In the genomic region with DNA sequence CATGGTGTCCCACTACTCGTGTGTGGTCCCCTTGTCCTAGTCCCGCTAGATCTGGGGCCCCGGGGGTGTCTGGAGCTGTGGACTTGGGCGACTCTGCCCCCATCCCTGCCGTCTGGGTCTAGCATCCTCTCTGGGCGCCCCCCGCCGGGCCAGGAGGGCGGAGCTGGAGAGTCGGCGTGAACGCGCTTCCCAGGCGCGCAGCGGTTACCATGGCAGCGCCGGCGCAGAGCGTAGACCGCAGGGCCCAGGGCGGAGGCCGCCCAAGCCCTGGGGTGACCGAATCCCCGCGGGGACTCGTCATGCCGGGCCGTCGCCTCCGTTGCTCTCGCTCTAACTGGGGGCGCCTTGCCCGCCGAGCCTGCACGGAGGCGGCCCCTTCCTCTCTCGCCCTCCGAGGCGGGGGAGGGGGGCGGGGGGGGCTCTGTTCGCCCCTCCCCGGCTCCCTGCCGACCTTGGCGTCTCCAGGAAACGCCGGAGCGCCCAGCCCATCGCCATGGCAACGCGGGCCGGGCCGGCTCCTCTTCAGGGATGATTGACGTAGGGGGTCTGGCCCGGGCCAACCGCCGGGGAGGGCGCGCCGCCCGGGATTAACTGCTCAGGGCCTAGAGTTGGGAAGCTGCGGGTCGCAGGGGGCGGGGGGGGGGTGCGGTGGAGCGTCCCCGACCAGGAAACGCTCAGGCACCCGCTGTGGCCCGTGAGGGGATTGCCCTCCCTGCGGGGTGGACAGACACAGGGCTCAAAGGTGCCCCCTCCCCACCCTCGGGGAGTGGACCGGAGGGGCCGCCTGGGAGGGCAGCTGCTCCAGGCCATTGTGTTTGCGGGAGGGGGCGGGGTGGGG, we compare ENCODE assay signal across 8 cellular contexts. TPM values are rescaled to one million over a fixed set of nuclear protein-coding genes. Genes with fewer than 3 reads are reported as not detected.
DNase-seq lines count a peak whose midpoint lies in the region; ATAC-seq, FAIRE-seq and TF ChIP-seq lines count a peak whose summit lies in the region.

No MANE protein-coding gene starts in this region.

- H3K4me1 Mint-ChIP-seq in activated naive CD4-positive, alpha-beta T cell treated with anti-CD3 and anti-CD28 coated beads, Interleukin-2, amount 10 ng/mL, durations not matched to agents 7 days and 5 days = peaks cover 50% of the 10 kb centered on the region

- peaks cover 8% of the 10 kb centered on the region for H3K79me2 ChIP-seq in trophoblast cell (ENCODE audit: control insufficient read depth, insufficient read depth, low read length, poor library complexity)

- no peak for TF ChIP-seq RAD21 in A549 (conservative IDR thresholded peaks at IDR 0.05 in 1 of 2, IDR thresholded peaks at IDR 0.05 in 1 of 2)

- H3K4me3 ChIP-seq in A549 = peak overlapping the region; percentile 34
- H3K4me3 ChIP-seq in RWPE2 (ENCODE audit: severe bottlenecking) = peak overlapping the region; percentile 7
- peak overlapping the region; percentile 67 for H3K4me3 ChIP-seq in trophoblast cell (ENCODE audit: low read depth, low read length)
- no peak overlapping the region for H3K4me3 ChIP-seq in MG63

- H2AK5ac ChIP-seq in trophoblast cell (ENCODE audit: low read length) = peak overlapping the region; percentile 40

- H3K9me3 ChIP-seq in A549 (no peaks in the 10 kb centered on the region), RWPE2 (ENCODE audit: severe bottlenecking) (no peaks in the 10 kb centered on the region), trophoblast cell (ENCODE audit: insufficient read depth, low read depth, low read length) (no peaks in the 10 kb centered on the region), MG63 (no peaks in the 10 kb centered on the region)

- peak overlapping the region; percentile 72 for H3K27ac Mint-ChIP-seq in activated naive CD4-positive, alpha-beta T cell treated with anti-CD3 and anti-CD28 coated beads, Interleukin-2, amount 10 ng/mL, durations not matched to agents 7 days and 5 days

- DNase-seq in A549 (ENCODE audit: low read depth in 1 of 2, low spot score in 1 of 2) (peak; percentile 80 to 84), RWPE2 (ENCODE audit: low spot score) (no peak), Right ventricle myocardium superior (peak; percentile 85), trophoblast cell (peak; percentile 40 to 61), MG63 (no peak)
- DNase-seq in activated naive CD4-positive, alpha-beta T cell treated with anti-CD3 and anti-CD28 coated beads, Interleukin-2, amount 10 ng/mL, durations not matched to agents 7 days and 5 days = peak; percentile 90

- H3K79me1 ChIP-seq in trophoblast cell (ENCODE audit: low read length) = peaks cover 19% of the 10 kb centered on the region

- no peak for TF ChIP-seq POLR2A in A549 (IDR thresholded peaks at IDR 0.05; ENCODE audit: low read length)

- no peaks in the 10 kb centered on the region for H3K27me3 Mint-ChIP-seq in activated naive CD4-positive, alpha-beta T cell treated with anti-CD3 and anti-CD28 coated beads, Interleukin-2, amount 10 ng/mL, durations not matched to agents 7 days and 5 days

- H3K4me3 Mint-ChIP-seq in activated naive CD4-positive, alpha-beta T cell treated with anti-CD3 and anti-CD28 coated beads, Interleukin-2, amount 10 ng/mL, durations not matched to agents 7 days and 5 days = peak overlapping the region; percentile 58

- no peaks in the 10 kb centered on the region for H3K9me3 Mint-ChIP-seq in activated naive CD4-positive, alpha-beta T cell treated with anti-CD3 and anti-CD28 coated beads, Interleukin-2, amount 10 ng/mL, durations not matched to agents 7 days and 5 days

- peak overlapping the region; percentile 51 for H2BK12ac ChIP-seq in trophoblast cell (ENCODE audit: low read length)

- ATAC-seq in A549 = peak; percentile 52 to 82
- peak; percentile 70 for ATAC-seq in GM19025 (IDR thresholded peaks at IDR 0.05; ENCODE audit: low read depth, unreplicated experiment)
- ATAC-seq in HG03520 (IDR thresholded peaks at IDR 0.05; ENCODE audit: unreplicated experiment) = peak; percentile 63
- ATAC-seq in RWPE2 (ENCODE audit: low read depth) = peak; percentile 65
- ATAC-seq in Right ventricle myocardium superior (ENCODE audit: poor library complexity) = peak; percentile 51

- H2BK5ac ChIP-seq in trophoblast cell (ENCODE audit: low read depth, low read length, poor library complexity) = peak overlapping the region; percentile 50

- 17% methylated on average over 1 of the region's 76 CpGs for WGBS in A549 (ENCODE audit: missing lambda C conversion rate)
- WGBS in trophoblast cell (ENCODE audit: extremely low coverage, insufficient coverage, insufficient read length) = no CpG with 5 or more reads among the region's 76 CpGs

- peak overlapping the region; percentile 61 for H4K8ac ChIP-seq in trophoblast cell (ENCODE audit: low read depth, low read length)

- H3K9ac ChIP-seq in trophoblast cell (ENCODE audit: low read length) = no peak overlapping the region

- H4K91ac ChIP-seq in trophoblast cell (ENCODE audit: low read depth, low read length) = peak overlapping the region; percentile 79

- no peak overlapping the region for H3K23ac ChIP-seq in trophoblast cell (ENCODE audit: low read length)

- H3K4me1 ChIP-seq in A549 = peaks cover 36% of the 10 kb centered on the region
- H3K4me1 ChIP-seq in RWPE2 (ENCODE audit: insufficient read depth, poor library complexity, severe bottlenecking) = peaks cover 3% of the 10 kb centered on the region
- H3K4me1 ChIP-seq in trophoblast cell (ENCODE audit: control insufficient read depth in 1 of 2, insufficient read depth in 2 of 2, low read length in 2 of 2) = peaks cover 24% of the 10 kb centered on the region in 2 experiments

- intact Hi-C loops in Right ventricle myocardium superior (cut with DNase I) = no loop called here

- no peak for TF ChIP-seq EP300 in A549 (IDR thresholded peaks at IDR 0.05)

- H3K18ac ChIP-seq in trophoblast cell (ENCODE audit: low read length) = peak overlapping the region; percentile 33

- H3K4ac ChIP-seq in trophoblast cell (ENCODE audit: low read depth, low read length) = peak overlapping the region; percentile 34

- H3K36me3 ChIP-seq in RWPE2 (ENCODE audit: low read depth) (no peaks in the 10 kb centered on the region), trophoblast cell (ENCODE audit: control insufficient read depth in 1 of 2, insufficient read depth in 2 of 2, low read length in 2 of 2) (peaks cover 0 to 4% of the 10 kb centered on the region in 2 experiments), MG63 (peaks cover 56% of the 10 kb centered on the region)

- H4K12ac ChIP-seq in trophoblast cell (ENCODE audit: low read depth, low read length) = peak overlapping the region; percentile 7

- H2BK120ac ChIP-seq in trophoblast cell (ENCODE audit: insufficient read depth, low read length, poor library complexity) = peak overlapping the region; percentile 52

- H3K27ac ChIP-seq in A549 (peak overlapping the region; percentile 74 to 95), RWPE2 (ENCODE audit: poor library complexity, severe bottlenecking) (peak overlapping the region; percentile 6), trophoblast cell (ENCODE audit: low read depth, low read length) (peak overlapping the region; percentile 15)

- POLR2A ChIA-PET in A549 (lab: Yijun Ruan, JAX) = interaction anchor here (1.3 kb wide), 1 partner anchor 10 kb away, joined by 4 read pairs; a partner anchor contains a TSS

- no peak for FAIRE-seq in A549 (lab: Jason Lieb, UNC)

- H3K14ac ChIP-seq in trophoblast cell (ENCODE audit: low read length) = peak overlapping the region; percentile 36

- H3K4me2 ChIP-seq in A549 (peak overlapping the region; percentile 92), trophoblast cell (ENCODE audit: low read length) (peak overlapping the region; percentile 70)

- H3K27me3 ChIP-seq in RWPE2 (ENCODE audit: insufficient read depth, poor library complexity, severe bottlenecking) = no peaks in the 10 kb centered on the region
- H3K27me3 ChIP-seq in trophoblast cell (ENCODE audit: insufficient read depth, low read length) = no peaks in the 10 kb centered on the region
- no peaks in the 10 kb centered on the region for H3K27me3 ChIP-seq in MG63

- H2AFZ ChIP-seq in trophoblast cell (ENCODE audit: insufficient read depth, low read length, poor library complexity) = no peak overlapping the region

- TF ChIP-seq CTCF in A549 (IDR thresholded peaks at IDR 0.05) = no peak
- TF ChIP-seq CTCF in RWPE2 (IDR thresholded peaks at IDR 0.05; ENCODE audit: poor library complexity, severe bottlenecking) = no peak

- peaks cover 5% of the 10 kb centered on the region for H3K36me3 Mint-ChIP-seq in activated naive CD4-positive, alpha-beta T cell treated with anti-CD3 and anti-CD28 coated beads, Interleukin-2, amount 10 ng/mL, durations not matched to agents 7 days and 5 days

- CTCF ChIA-PET in A549 (lab: Yijun Ruan, JAX) = interaction anchor here (1.0 kb wide), 1 partner anchor 100 kb away, joined by 3 read pairs; no protein-coding TSS in a partner anchor
- CTCF ChIA-PET in activated naive CD4-positive, alpha-beta T cell treated with anti-CD3 and anti-CD28 coated beads, Interleukin-2, amount 10 ng/mL, durations not matched to agents 7 days and 5 days (lab: Charles Lee) = interaction anchor here (1.0 kb wide), 1 partner anchor 10 kb away, joined by 3 read pairs; a partner anchor contains a TSS

RNA-seq across cellular contexts. Expression of a gene that starts 8.9 kb away (rescaled TPM):
- polyA plus RNA-seq in A549 (2011; rRNA removed) = 17.6 and 18.0 TPM in 2 replicates
- polyA plus RNA-seq in A549 (2012; cell fraction: cytosol; rRNA removed) = 43.0 and 56.5 TPM in 2 replicates
- 199 and 307 TPM in 2 replicates for polyA plus RNA-seq in A549 (2012; cell fraction: nucleus; rRNA removed)
- polyA plus RNA-seq in A549 (2017; fragmentation: RNase III; extraction: RNeasy Plus Mini Kit Qiagen cat#74134 plus additional on column Dnase treatment) = 48.5 to 71.0 TPM (median 60.7 TPM) in 3 replicates
- polyA minus RNA-seq in A549 (2011; rRNA and poly(A)+ RNA removed) = 17.4 and 29.8 TPM in 2 replicates
- 26.0 TPM for total RNA-seq in Right ventricle myocardium superior
- polyA plus RNA-seq in trophoblast cell (2013) = 476 and 488 TPM in 2 replicates
- total RNA-seq in MG63 (2014; rRNA removed; shearing (Covaris generic); ENCODE audit: low replicate concordance) = 0.40 and 4.4 TPM in 2 replicates

RNA-seq across cellular contexts. Expression of a gene that starts 9.9 kb away (rescaled TPM):
- 5.4 and 6.9 TPM in 2 replicates for polyA plus RNA-seq in A549 (2011; rRNA removed)
- polyA plus RNA-seq in A549 (2012; cell fraction: cytosol; rRNA removed) = 28.5 and 47.8 TPM in 2 replicates
- 69.4 and 124 TPM in 2 replicates for polyA plus RNA-seq in A549 (2012; cell fraction: nucleus; rRNA removed)
- 37.8 to 43.2 TPM (median 41.5 TPM) in 3 replicates for polyA plus RNA-seq in A549 (2017; fragmentation: RNase III; extraction: RNeasy Plus Mini Kit Qiagen cat#74134 plus additional on column Dnase treatment)
- polyA minus RNA-seq in A549 (2011; rRNA and poly(A)+ RNA removed) = 5.0 and 10.7 TPM in 2 replicates
- total RNA-seq in Right ventricle myocardium superior = 30.4 TPM
- 51.1 and 52.0 TPM in 2 replicates for polyA plus RNA-seq in trophoblast cell (2013)
- 187 and 203 TPM in 2 replicates for total RNA-seq in MG63 (2014; rRNA removed; shearing (Covaris generic); ENCODE audit: low replicate concordance)

RNA-seq across cellular contexts. Expression of a gene that starts 31.6 kb away (rescaled TPM):
- not detected in 2 replicates for polyA plus RNA-seq in A549 (2011; rRNA removed)
- polyA plus RNA-seq in A549 (2012; cell fraction: cytosol; rRNA removed) = not detected in 2 replicates
- not detected in 2 replicates for polyA plus RNA-seq in A549 (2012; cell fraction: nucleus; rRNA removed)
- not detected in 3 replicates for polyA plus RNA-seq in A549 (2017; fragmentation: RNase III; extraction: RNeasy Plus Mini Kit Qiagen cat#74134 plus additional on column Dnase treatment)
- polyA minus RNA-seq in A549 (2011; rRNA and poly(A)+ RNA removed) = not detected in 2 replicates
- total RNA-seq in Right ventricle myocardium superior = 3.6 TPM
- polyA plus RNA-seq in trophoblast cell (2013) = not detected in 2 replicates
- not detected in 2 replicates for total RNA-seq in MG63 (2014; rRNA removed; shearing (Covaris generic); ENCODE audit: low replicate concordance)

RNA-seq across cellular contexts. Expression of a gene that starts 43.1 kb away (rescaled TPM):
- polyA plus RNA-seq in A549 (2011; rRNA removed) = 67.8 and 78.5 TPM in 2 replicates
- 120 and 188 TPM in 2 replicates for polyA plus RNA-seq in A549 (2012; cell fraction: cytosol; rRNA removed)
- polyA plus RNA-seq in A549 (2012; cell fraction: nucleus; rRNA removed) = 132 and 182 TPM in 2 replicates
- polyA plus RNA-seq in A549 (2017; fragmentation: RNase III; extraction: RNeasy Plus Mini Kit Qiagen cat#74134 plus additional on column Dnase treatment) = 53.4 to 58.4 TPM (median 56.9 TPM) in 3 replicates
- polyA minus RNA-seq in A549 (2011; rRNA and poly(A)+ RNA removed) = 33.4 and 59.6 TPM in 2 replicates
- 0.54 TPM for total RNA-seq in Right ventricle myocardium superior
- 182 and 198 TPM in 2 replicates for polyA plus RNA-seq in trophoblast cell (2013)
- 2.3 and 13.1 TPM in 2 replicates for total RNA-seq in MG63 (2014; rRNA removed; shearing (Covaris generic); ENCODE audit: low replicate concordance)

Comparison
In these comparisons a context has a peak if more than half of its experiments do, and no peak if none do; other contexts are left out.
1. DNase-seq: peak in A549 (2 of 2), activated naive CD4-positive, alpha-beta T cell treated with anti-CD3 and anti-CD28 coated beads, Interleukin-2, amount 10 ng/mL, durations not matched to agents 7 days and 5 days (single experiment), Right ventricle myocardium superior (single experiment) and trophoblast cell (2 of 2); none in RWPE2 (single experiment) and MG63 (single experiment).
2. H3K27ac ChIP-seq: peak in every context shown above with its lines; median percentile 84 in A549; 15 in trophoblast cell; 6 in RWPE2.
3. Peak in every context shown above with its lines, with median percentiles within 50 percentile points of each other: ATAC-seq.